34 cellular contexts compared by ENCODE assay signal in genomic region chr3:54008744-54009143, GRCh38.
"Had no signal": no experiment of that assay in that cellular context is flagged by ENCODE, and none has a peak within 500 bp of the region (broad histone marks: within the 10 kb centered on the region; RNA-seq: fewer than 3 reads in every experiment).

No MANE protein-coding gene starts in this region.

- H3K36me3 ChIP-seq: brain microvascular endothelial cell, SJCRH30 had no signal

- H3K36me3 Mint-ChIP-seq: activated CD8-positive, alpha-beta memory T cell treated with anti-CD3 and anti-CD28 coated beads, Interleukin-2, amount 10 ng/mL, durations not matched to agents 7 days and 5 days; activated naive CD4-positive, alpha-beta T cell treated with anti-CD3 and anti-CD28 coated beads, Interleukin-2, amount 10 ng/mL, durations not matched to agents 7 days and 5 days; activated naive CD8-positive, alpha-beta T cell had no signal

- H3K27ac Mint-ChIP-seq: activated B cell treated with CpG ODN at 0.5 μM for 24 hours; activated CD4-positive, alpha-beta memory T cell treated with anti-CD3 and anti-CD28 coated beads, Interleukin-2, amount 10 ng/mL, durations not matched to agents 7 days and 5 days; activated CD8-positive, alpha-beta memory T cell treated with anti-CD3 and anti-CD28 coated beads, Interleukin-2, amount 10 ng/mL, durations not matched to agents 7 days and 5 days; activated naive CD4-positive, alpha-beta T cell treated with anti-CD3 and anti-CD28 coated beads, Interleukin-2, amount 10 ng/mL, durations not matched to agents 7 days and 5 days; activated naive CD8-positive, alpha-beta T cell; activated naive CD8-positive, alpha-beta T cell treated with anti-CD3 and anti-CD28 coated beads, Interleukin-2, amount 50 U/mL, for 24 hours; T-helper 1 cell treated with Interleukin-12 subunit alpha and Interleukin-12 subunit beta and Interleukin-4 antibody, amounts not matched to agents 30 μg/mL and 1 μg/mL, for 36 hours; T-helper 2 cell treated with Interferon-gamma antibody and Interleukin-4, amounts not matched to agents 5 μg/mL and 100 μg/mL, for 36 hours had no signal

- FAIRE-seq: TTC549 had no signal

- H3K4me3 Mint-ChIP-seq: activated B cell treated with CpG ODN at 0.5 μM for 24 hours; activated CD4-positive, alpha-beta memory T cell treated with anti-CD3 and anti-CD28 coated beads, Interleukin-2, amount 10 ng/mL, durations not matched to agents 7 days and 5 days; activated CD8-positive, alpha-beta memory T cell treated with anti-CD3 and anti-CD28 coated beads, Interleukin-2, amount 10 ng/mL, durations not matched to agents 7 days and 5 days; activated naive CD4-positive, alpha-beta T cell treated with anti-CD3 and anti-CD28 coated beads, Interleukin-2, amount 10 ng/mL, durations not matched to agents 7 days and 5 days; activated naive CD8-positive, alpha-beta T cell; activated naive CD8-positive, alpha-beta T cell treated with anti-CD3 and anti-CD28 coated beads, Interleukin-2, amount 50 U/mL, for 24 hours; T-helper 1 cell treated with Interleukin-12 subunit alpha and Interleukin-12 subunit beta and Interleukin-4 antibody, amounts not matched to agents 30 μg/mL and 1 μg/mL, for 36 hours; T-helper 2 cell treated with Interferon-gamma antibody and Interleukin-4, amounts not matched to agents 5 μg/mL and 100 μg/mL, for 36 hours had no signal

- H3K27me3 Mint-ChIP-seq: activated CD4-positive, alpha-beta memory T cell treated with anti-CD3 and anti-CD28 coated beads, Interleukin-2, amount 10 ng/mL, durations not matched to agents 7 days and 5 days; activated CD8-positive, alpha-beta memory T cell treated with anti-CD3 and anti-CD28 coated beads, Interleukin-2, amount 10 ng/mL, durations not matched to agents 7 days and 5 days; activated naive CD4-positive, alpha-beta T cell treated with anti-CD3 and anti-CD28 coated beads, Interleukin-2, amount 10 ng/mL, durations not matched to agents 7 days and 5 days had no signal

- H3K9ac ChIP-seq: KMS-11 had no signal

- H3K4me2 ChIP-seq: KMS-11 had no signal

- H3K9me3 ChIP-seq: SJCRH30 had no signal

- H3K4me1 Mint-ChIP-seq: activated B cell treated with CpG ODN at 0.5 μM for 24 hours; activated CD4-positive, alpha-beta memory T cell treated with anti-CD3 and anti-CD28 coated beads, Interleukin-2, amount 10 ng/mL, durations not matched to agents 7 days and 5 days; activated CD8-positive, alpha-beta memory T cell treated with anti-CD3 and anti-CD28 coated beads, Interleukin-2, amount 10 ng/mL, durations not matched to agents 7 days and 5 days; activated naive CD4-positive, alpha-beta T cell treated with anti-CD3 and anti-CD28 coated beads, Interleukin-2, amount 10 ng/mL, durations not matched to agents 7 days and 5 days; activated naive CD8-positive, alpha-beta T cell treated with anti-CD3 and anti-CD28 coated beads, Interleukin-2, amount 50 U/mL, for 24 hours had no signal

- H3K4me3 ChIP-seq: SJCRH30, SK-N-MC had no signal

- H3K27me3 ChIP-seq: brain microvascular endothelial cell, SJCRH30 had no signal

- ATAC-seq: activated CD8-positive, alpha-beta memory T cell treated with anti-CD3 and anti-CD28 coated beads, Interleukin-2, amount 10 ng/mL, durations not matched to agents 7 days and 5 days; activated naive CD8-positive, alpha-beta T cell treated with anti-CD3 and anti-CD28 coated beads, Interleukin-2, amount 50 U/mL, for 24 hours; Panc1 had no signal

- H3K9me3 Mint-ChIP-seq: activated B cell treated with CpG ODN at 0.5 μM for 24 hours; activated CD4-positive, alpha-beta memory T cell treated with anti-CD3 and anti-CD28 coated beads, Interleukin-2, amount 10 ng/mL, durations not matched to agents 7 days and 5 days; activated naive CD4-positive, alpha-beta T cell treated with anti-CD3 and anti-CD28 coated beads, Interleukin-2, amount 10 ng/mL, durations not matched to agents 7 days and 5 days; activated naive CD8-positive, alpha-beta T cell treated with anti-CD3 and anti-CD28 coated beads, Interleukin-2, amount 50 U/mL, for 24 hours; T-helper 1 cell treated with Interleukin-12 subunit alpha and Interleukin-12 subunit beta and Interleukin-4 antibody, amounts not matched to agents 30 μg/mL and 1 μg/mL, for 36 hours; T-helper 2 cell treated with Interferon-gamma antibody and Interleukin-4, amounts not matched to agents 5 μg/mL and 100 μg/mL, for 36 hours had no signal

- H3K27ac ChIP-seq: brain microvascular endothelial cell, KMS-11, SJCRH30, SK-N-MC had no signal

- DNase-seq: activated B cell treated with CpG ODN at 0.5 μM for 24 hours; activated CD4-positive, alpha-beta memory T cell treated with anti-CD3 and anti-CD28 coated beads, Interleukin-2, amount 10 ng/mL, durations not matched to agents 7 days and 5 days; activated CD4-positive, alpha-beta T cell treated with anti-CD3 and anti-CD28 coated beads for 4 hours; activated CD4-positive, CD25-positive, alpha-beta regulatory T cell treated with anti-CD3 and anti-CD28 coated beads, Interleukin-2, amount 50 U/mL, for 72 hours; activated CD8-positive, alpha-beta memory T cell treated with anti-CD3 and anti-CD28 coated beads for 24 hours; activated CD8-positive, alpha-beta memory T cell treated with anti-CD3 and anti-CD28 coated beads, Interleukin-2, amount 10 ng/mL, durations not matched to agents 7 days and 5 days; activated CD8-positive, alpha-beta memory T cell treated with anti-CD3 and anti-CD28 coated beads, Interleukin-2, amount 50 U/mL, for 48 hours; activated effector memory CD4-positive, alpha-beta T cell treated with Interleukin-2 at 50 U/mL for 16 hours; activated naive CD4-positive, alpha-beta T cell treated with anti-CD3 and anti-CD28 coated beads, Interleukin-2, amount 10 ng/mL, durations not matched to agents 7 days and 5 days; activated naive CD8-positive, alpha-beta T cell treated with anti-CD3 and anti-CD28 coated beads, Interleukin-2, amount 50 U/mL, for 24 hours; activated T-cell treated with anti-CD3 and anti-CD28 coated beads, Interleukin-2, amount 50 U/mL, for 48 hours; aorta; brain microvascular endothelial cell; NCI-H1092 treated with DMSO at 0.1 percent for 48 hours; NCI-H1417; NCI-H146; NCI-H187; NCI-H2029 treated with DMSO at 0.1 percent for 48 hours; NCI-H2107; NCI-H2171 treated with DMSO at 0.1 percent for 48 hours; NCI-H2227 treated with DMSO at 0.1 percent for 48 hours; NCI-H446; NCI-H510A treated with DMSO at 0.1 percent for 48 hours; NCI-H69; NCI-H82; SHP77; SJCRH30 had no signal
